22 cellular contexts compared by ENCODE assay signal in the genomic region with DNA sequence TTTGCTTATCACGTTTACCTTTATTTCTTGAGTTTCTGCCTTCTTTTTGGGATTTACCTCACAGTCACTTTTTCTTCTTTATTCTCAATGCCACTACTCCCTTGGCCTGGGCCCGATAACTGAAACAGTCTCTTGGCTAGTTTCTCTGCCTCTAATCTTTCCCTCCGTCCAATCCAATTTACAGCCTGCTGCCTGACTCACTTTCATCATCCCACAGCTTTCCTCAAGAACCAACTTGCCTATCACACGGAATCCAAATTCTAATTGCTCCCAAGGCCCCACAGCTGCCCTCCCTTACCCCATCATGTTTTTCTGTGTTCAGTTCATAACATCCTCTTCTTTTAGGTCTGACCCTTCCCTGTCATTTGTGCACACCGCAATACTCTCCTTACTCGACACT.
A peak's percentile ranks its signal among the peaks of the same experiment; 100 is the strongest.
DNase-seq lines count a peak whose midpoint lies in the region; ATAC-seq, FAIRE-seq and TF ChIP-seq lines count a peak whose summit lies in the region.
"Had no signal": no experiment of that assay in that cellular context is flagged by ENCODE, and none has a peak within 500 bp of the region (broad histone marks: within the 10 kb centered on the region; RNA-seq: fewer than 3 reads in every experiment).

No MANE protein-coding gene starts in this region.

- no peak for ATAC-seq in CD8-positive, alpha-beta T cell
- ATAC-seq in omental fat pad (ENCODE audit: low FRiP score) (peak; percentile 12), left colon (no peak), HG02884 (IDR thresholded peaks at IDR 0.05; ENCODE audit: unreplicated experiment) (no peak)
- ATAC-seq: naive thymus-derived CD8-positive, alpha-beta T cell had no signal

- H3K27me3 Mint-ChIP-seq in CD8-positive, alpha-beta T cell (ENCODE audit: low read depth), result no peaks in the 10 kb centered on the region
- no peaks in the 10 kb centered on the region for H3K27me3 Mint-ChIP-seq in astrocyte (ENCODE audit: low read depth, unreplicated experiment)
- H3K27me3 Mint-ChIP-seq: activated CD4-positive, alpha-beta memory T cell treated with anti-CD3 and anti-CD28 coated beads, Interleukin-2, amount 10 ng/mL, durations not matched to agents 7 days and 5 days; naive thymus-derived CD8-positive, alpha-beta T cell had no signal

- H3K4me1 Mint-ChIP-seq in CD8-positive, alpha-beta T cell (ENCODE audit: low read depth), result peaks cover 4% of the 10 kb centered on the region
- H3K4me1 Mint-ChIP-seq in astrocyte (ENCODE audit: low read depth, unreplicated experiment), result peaks cover 36% of the 10 kb centered on the region

- no peak for TF ChIP-seq CTCF in CD8-positive, alpha-beta T cell (IDR thresholded peaks at IDR 0.05)
- TF ChIP-seq CTCF in astrocyte (IDR thresholded peaks at IDR 0.05; ENCODE audit: insufficient read depth, low read depth, low read length) (no peak), omental fat pad (IDR thresholded peaks at IDR 0.05) (no peak)

- no peaks in the 10 kb centered on the region for H3K27me3 ChIP-seq in CD8-positive, alpha-beta T cell (ENCODE audit: insufficient read depth, low read length)
- no peaks in the 10 kb centered on the region for H3K27me3 ChIP-seq in astrocyte (ENCODE audit: insufficient read depth, low read length)
- H3K27me3 ChIP-seq: adrenal gland, MG63, thyroid gland had no signal

- CTCF ChIA-PET in CD8-positive, alpha-beta T cell (lab: Charles Lee), result interaction anchor here (2.4 kb wide), 1 partner anchor 11 kb away, joined by 9 read pairs; no protein-coding TSS in a partner anchor

- H3K4me2 ChIP-seq in astrocyte (ENCODE audit: low read length), result no peak overlapping the region

- H4K20me1 ChIP-seq in astrocyte (ENCODE audit: insufficient read depth, low read length), result peaks cover 79% of the 10 kb centered on the region

- no peak overlapping the region for H3K27ac ChIP-seq in CD8-positive, alpha-beta T cell (ENCODE audit: low read depth, low read length)
- no peak overlapping the region for H3K27ac ChIP-seq in astrocyte (ENCODE audit: low read depth, low read length)
- H3K27ac ChIP-seq: adrenal gland, thyroid gland had no signal

- no peak overlapping the region for H3K4me3 Mint-ChIP-seq in CD8-positive, alpha-beta T cell
- H3K4me3 Mint-ChIP-seq in astrocyte (ENCODE audit: unreplicated experiment), result no peak overlapping the region
- H3K4me3 Mint-ChIP-seq: activated CD4-positive, alpha-beta memory T cell treated with anti-CD3 and anti-CD28 coated beads, Interleukin-2, amount 10 ng/mL, durations not matched to agents 7 days and 5 days; CD8-positive, alpha-beta memory T cell; naive thymus-derived CD8-positive, alpha-beta T cell had no signal

- no peak for FAIRE-seq in astrocyte (lab: Jason Lieb, UNC)
- FAIRE-seq: G401.6 had no signal

- no peaks in the 10 kb centered on the region for H3K36me3 ChIP-seq in CD8-positive, alpha-beta T cell (ENCODE audit: insufficient read depth, low read length)
- H3K36me3 ChIP-seq in astrocyte (ENCODE audit: insufficient read depth, low read length), result no peaks in the 10 kb centered on the region
- H3K36me3 ChIP-seq: adrenal gland, MG63, thyroid gland had no signal

- intact Hi-C loops in CD8-positive, alpha-beta T cell (cut with DNase I, micrococcal nuclease), result no loop called here
- intact Hi-C loops in left colon (cut with DNase I, micrococcal nuclease), result no loop called here

- H3K36me3 Mint-ChIP-seq in CD8-positive, alpha-beta T cell, result peaks cover 15% of the 10 kb centered on the region
- peaks cover 4% of the 10 kb centered on the region for H3K36me3 Mint-ChIP-seq in astrocyte (ENCODE audit: low read depth, unreplicated experiment)

- no peak overlapping the region for H2AFZ ChIP-seq in astrocyte (ENCODE audit: low read depth, low read length)

- no peaks in the 10 kb centered on the region for H3K4me1 ChIP-seq in CD8-positive, alpha-beta T cell (ENCODE audit: insufficient read depth, low read length)
- H3K4me1 ChIP-seq in astrocyte (ENCODE audit: insufficient read depth, low read length), result peaks cover 14% of the 10 kb centered on the region

- H3K9me3 ChIP-seq in CD8-positive, alpha-beta T cell (ENCODE audit: low read length), result no peaks in the 10 kb centered on the region
- H3K9me3 ChIP-seq in astrocyte (ENCODE audit: insufficient read depth, low read depth, low read length), result no peaks in the 10 kb centered on the region
- H3K9me3 ChIP-seq: adrenal gland, MG63, thyroid gland had no signal

- no peak for DNase-seq in CD8-positive, alpha-beta T cell
- DNase-seq in astrocyte (ENCODE audit: low read depth), result peak; percentile 34
- peak; percentile 66 for DNase-seq in fibroblast of peridontal ligament (ENCODE audit: extremely low read depth)
- no peak for DNase-seq in omental fat pad (ENCODE audit: low spot score)
- no peak for DNase-seq in NCI-H1092 treated with DMSO at 0.1 percent for 48 hours (lab: John Stamatoyannopoulos, UW)
- DNase-seq in left colon, result no peak
- no peak for DNase-seq in HuH-7 (ENCODE audit: low spot score)
- DNase-seq: activated CD4-positive, alpha-beta memory T cell treated with anti-CD3 and anti-CD28 coated beads, Interleukin-2, amount 10 ng/mL, durations not matched to agents 7 days and 5 days; activated effector memory CD4-positive, alpha-beta T cell treated with anti-CD3 and anti-CD28 coated beads, Interleukin-2, amount 50 U/mL, for 16 hours; CD8-positive, alpha-beta memory T cell; central memory CD4-positive, alpha-beta T cell; HCEC 1CT; MG63; naive thymus-derived CD8-positive, alpha-beta T cell; NCI-H1436 treated with DMSO at 0.1 percent for 48 hours; NCI-H2171; NCI-H524; SW 1271; thyroid gland had no signal

- peak overlapping the region; percentile 1 for H3K27ac Mint-ChIP-seq in CD8-positive, alpha-beta T cell
- no peak overlapping the region for H3K27ac Mint-ChIP-seq in astrocyte (ENCODE audit: unreplicated experiment)
- H3K27ac Mint-ChIP-seq: activated CD4-positive, alpha-beta memory T cell treated with anti-CD3 and anti-CD28 coated beads, Interleukin-2, amount 10 ng/mL, durations not matched to agents 7 days and 5 days had no signal

- peaks cover 65% of the 10 kb centered on the region for H3K79me2 ChIP-seq in astrocyte (ENCODE audit: insufficient read depth, low read length)

- H3K9ac ChIP-seq in astrocyte (ENCODE audit: low read length), result no peak overlapping the region

- H3K9me3 Mint-ChIP-seq in CD8-positive, alpha-beta T cell, result no peaks in the 10 kb centered on the region
- H3K9me3 Mint-ChIP-seq in astrocyte (ENCODE audit: unreplicated experiment), result no peaks in the 10 kb centered on the region
- H3K9me3 Mint-ChIP-seq: activated CD4-positive, alpha-beta memory T cell treated with anti-CD3 and anti-CD28 coated beads, Interleukin-2, amount 10 ng/mL, durations not matched to agents 7 days and 5 days; CD8-positive, alpha-beta memory T cell; naive thymus-derived CD8-positive, alpha-beta T cell had no signal

- POLR2A ChIA-PET in CD8-positive, alpha-beta T cell (lab: Charles Lee), result no interaction called here

- H3K4me3 ChIP-seq in CD8-positive, alpha-beta T cell (ENCODE audit: low read depth, low read length), result no peak overlapping the region
- no peak overlapping the region for H3K4me3 ChIP-seq in astrocyte (ENCODE audit: insufficient read depth, low read depth, low read length)
- H3K4me3 ChIP-seq: adrenal gland, MG63, thyroid gland had no signal

Comparison
In these comparisons a context has a peak if more than half of its experiments do, and no peak if none do; other contexts are left out.
1. DNase-seq: peak in astrocyte (single experiment) and fibroblast of peridontal ligament (single experiment); none in CD8-positive, alpha-beta T cell (0 of 7), omental fat pad (single experiment), NCI-H1092 treated with DMSO at 0.1 percent for 48 hours (single experiment), left colon (0 of 2) and HuH-7 (single experiment).